Comparison of ENCODE assay signal across 1 cellular context in genomic region chr7:45087301-45088145, GRCh38.
TF ChIP-seq lines count a peak whose summit lies in the region.

No MANE protein-coding gene starts in this region.

TF ChIP-seq in HepG2, 621 proteins besides CTCF, POLR2A, EP300 and RAD21:
- TF ChIP-seq ZNF136 (CRISPR knock-in tag; IDR thresholded peaks at IDR 0.05; ENCODE audit: low read depth), result no peak
- TF ChIP-seq IRF9 (CRISPR knock-in tag; IDR thresholded peaks at IDR 0.05; ENCODE audit: borderline replicate concordance), result no peak
- no peak for TF ChIP-seq MIER3 (CRISPR knock-in tag; IDR thresholded peaks at IDR 0.05; ENCODE audit: borderline replicate concordance)
- TF ChIP-seq ZNF598 (CRISPR knock-in tag; IDR thresholded peaks at IDR 0.05; ENCODE audit: borderline replicate concordance), result no peak
- no peak for TF ChIP-seq ZNF230 (CRISPR knock-in tag; IDR thresholded peaks at IDR 0.05)
- no peak for TF ChIP-seq ZNF687 (CRISPR knock-in tag; IDR thresholded peaks at IDR 0.05)
